ENCODE assay signal across 17 cellular contexts in the genomic region with DNA sequence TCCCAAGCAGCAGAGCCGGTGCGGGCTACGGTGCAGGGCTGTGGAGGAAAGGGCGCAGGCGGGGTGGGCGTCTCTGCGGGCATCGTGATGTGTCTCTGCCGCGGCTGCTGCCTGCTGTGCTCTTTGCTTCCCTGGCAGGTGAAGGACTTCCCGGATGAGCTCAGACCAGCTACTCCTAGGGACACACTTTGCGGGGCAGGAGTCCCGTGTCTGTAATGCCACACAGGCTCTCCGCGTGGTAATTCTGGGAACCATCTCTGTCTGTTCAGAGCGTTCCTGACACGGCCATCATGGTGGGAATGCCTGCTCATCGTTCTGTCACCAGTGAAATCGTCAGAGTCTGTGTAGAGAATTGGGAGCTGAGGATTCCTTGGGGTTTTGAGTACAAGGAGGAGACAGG.
DNase-seq lines count a peak whose midpoint lies in the region; ATAC-seq, FAIRE-seq and TF ChIP-seq lines count a peak whose summit lies in the region.
"Had no signal": no experiment of that assay in that cellular context is flagged by ENCODE, and none has a peak within 500 bp of the region (broad histone marks: within the 10 kb centered on the region; RNA-seq: fewer than 3 reads in every experiment).

No MANE protein-coding gene starts in this region.

- FAIRE-seq in astrocyte (lab: Jason Lieb, UNC), result no peak
- FAIRE-seq: D721Med had no signal

- H3K36me3 ChIP-seq in astrocyte (ENCODE audit: insufficient read depth, low read length) (peaks cover 51% of the 10 kb centered on the region), esophagus squamous epithelium (peaks cover 12 to 95% (median 17%) of the 10 kb centered on the region in 3 donors), prostate gland (peaks cover 0 to 14% of the 10 kb centered on the region in 2 donors)
- H3K36me3 ChIP-seq: breast epithelium had no signal

- H3K36me3 Mint-ChIP-seq in astrocyte (ENCODE audit: low read depth, unreplicated experiment) (peaks cover 49% of the 10 kb centered on the region), type B pancreatic cell (peaks cover 56% of the 10 kb centered on the region)
- H3K36me3 Mint-ChIP-seq: activated naive CD8-positive, alpha-beta T cell treated with anti-CD3 and anti-CD28 coated beads for 36 hours had no signal

- H3K27ac Mint-ChIP-seq in astrocyte (ENCODE audit: unreplicated experiment) (peak overlapping the region; percentile 10), type B pancreatic cell (peak overlapping the region; percentile 58)
- H3K27ac Mint-ChIP-seq: activated naive CD8-positive, alpha-beta T cell treated with anti-CD3 and anti-CD28 coated beads for 36 hours; stimulated activated effector memory CD8-positive, alpha-beta T cell treated with anti-CD3 and anti-CD28 coated beads, Interleukin-12 subunit alpha, Interleukin-12 subunit beta, amount 100 ng/mL, for 72 hours had no signal

- no peaks in the 10 kb centered on the region for H3K27me3 Mint-ChIP-seq in astrocyte (ENCODE audit: low read depth, unreplicated experiment)
- no peaks in the 10 kb centered on the region for H3K27me3 Mint-ChIP-seq in type B pancreatic cell
- H3K27me3 Mint-ChIP-seq: activated naive CD8-positive, alpha-beta T cell treated with anti-CD3 and anti-CD28 coated beads for 36 hours had no signal

- TF ChIP-seq CTCF in astrocyte (IDR thresholded peaks at IDR 0.05; ENCODE audit: insufficient read depth, low read depth, low read length) (no peak), esophagus squamous epithelium (IDR thresholded peaks at IDR 0.05) (no peak), prostate gland (IDR thresholded peaks at IDR 0.05) (no peak), type B pancreatic cell (conservative IDR thresholded peaks at IDR 0.05) (no peak)

- intact Hi-C loops in esophagus squamous epithelium (cut with DNase I), result no loop called here
- intact Hi-C loops in prostate gland (cut with DNase I), result loop anchor here (10.0 kb wide), 1 partner anchor 47 kb away; no protein-coding TSS in a partner anchor

- TF ChIP-seq POLR2A in esophagus squamous epithelium (IDR thresholded peaks at IDR 0.05) (no peak), prostate gland (IDR thresholded peaks at IDR 0.05) (no peak)

- H3K9me3 Mint-ChIP-seq in astrocyte (ENCODE audit: unreplicated experiment) (no peaks in the 10 kb centered on the region), type B pancreatic cell (no peaks in the 10 kb centered on the region)
- H3K9me3 Mint-ChIP-seq: activated naive CD8-positive, alpha-beta T cell treated with anti-CD3 and anti-CD28 coated beads for 36 hours; stimulated activated effector memory CD8-positive, alpha-beta T cell treated with anti-CD3 and anti-CD28 coated beads, Interleukin-12 subunit alpha, Interleukin-12 subunit beta, amount 100 ng/mL, for 72 hours had no signal

- DNase-seq in astrocyte (ENCODE audit: low read depth) (no peak), esophagus squamous epithelium (lab: John Stamatoyannopoulos, UW) (no peak), prostate gland (ENCODE audit: low spot score) (no peak), type B pancreatic cell (ENCODE audit: extremely low spot score, unreplicated experiment) (no peak), NCI-H2171 (lab: John Stamatoyannopoulos, UW) (no peak)
- no peak for DNase-seq in central memory CD4-positive, alpha-beta T cell
- DNase-seq: activated CD4-positive, CD25-positive, alpha-beta regulatory T cell; activated naive CD8-positive, alpha-beta T cell treated with anti-CD3 and anti-CD28 coated beads for 36 hours; activated T-cell treated with anti-CD3 and anti-CD28 coated beads, Interleukin-2, amount 50 U/mL, for 48 hours; HCEC 1CT; NCI-H1105 treated with DMSO at 0.1 percent for 48 hours; PC-9 had no signal

- no peak overlapping the region for H3K4me2 ChIP-seq in astrocyte (ENCODE audit: low read length)
- H3K4me2 ChIP-seq: PC-9 had no signal

- H3K4me1 ChIP-seq in astrocyte (ENCODE audit: insufficient read depth, low read length) (peaks cover 11% of the 10 kb centered on the region), esophagus squamous epithelium (peaks cover 52 to 100% (median 91%) of the 10 kb centered on the region in 3 donors), prostate gland (replicated peaks) (peaks cover 28% of the 10 kb centered on the region)

- H3K27ac ChIP-seq in astrocyte (ENCODE audit: low read depth, low read length) (no peak overlapping the region), esophagus squamous epithelium (peak overlapping the region; percentile 87 to 97 (median 89)), prostate gland (peak overlapping the region; percentile 37 to 83)
- H3K27ac ChIP-seq: breast epithelium, PC-9, SK-N-MC had no signal

- no peak overlapping the region for H3K9ac ChIP-seq in astrocyte (ENCODE audit: low read length)

- WGBS in esophagus squamous epithelium, 2 donors, result 45 to 53% methylated on average over 11 to 14 of the region's 19 CpGs
- 36% methylated on average over 19 of the region's 19 CpGs for WGBS in prostate gland

- H2AFZ ChIP-seq in astrocyte (ENCODE audit: low read depth, low read length), result no peak overlapping the region
- H2AFZ ChIP-seq: PC-9 had no signal

- no peaks in the 10 kb centered on the region for H3K9me3 ChIP-seq in astrocyte (ENCODE audit: insufficient read depth, low read depth, low read length)
- H3K9me3 ChIP-seq in esophagus squamous epithelium, result no peaks in the 10 kb centered on the region
- no peaks in the 10 kb centered on the region for H3K9me3 ChIP-seq in prostate gland
- H3K9me3 ChIP-seq: breast epithelium had no signal

- H3K4me3 Mint-ChIP-seq in astrocyte (ENCODE audit: unreplicated experiment), result no peak overlapping the region
- H3K4me3 Mint-ChIP-seq in type B pancreatic cell, result no peak overlapping the region
- H3K4me3 Mint-ChIP-seq: activated naive CD8-positive, alpha-beta T cell treated with anti-CD3 and anti-CD28 coated beads for 36 hours; stimulated activated effector memory CD8-positive, alpha-beta T cell treated with anti-CD3 and anti-CD28 coated beads, Interleukin-12 subunit alpha, Interleukin-12 subunit beta, amount 100 ng/mL, for 72 hours had no signal

- H3K4me1 Mint-ChIP-seq in astrocyte (ENCODE audit: low read depth, unreplicated experiment), result peaks cover 34% of the 10 kb centered on the region
- H3K4me1 Mint-ChIP-seq in type B pancreatic cell (ENCODE audit: unreplicated experiment), result peaks cover 56% of the 10 kb centered on the region
- H3K4me1 Mint-ChIP-seq: activated naive CD8-positive, alpha-beta T cell treated with anti-CD3 and anti-CD28 coated beads for 36 hours; stimulated activated effector memory CD8-positive, alpha-beta T cell treated with anti-CD3 and anti-CD28 coated beads, Interleukin-12 subunit alpha, Interleukin-12 subunit beta, amount 100 ng/mL, for 72 hours had no signal

- peaks cover 93% of the 10 kb centered on the region for H4K20me1 ChIP-seq in astrocyte (ENCODE audit: insufficient read depth, low read length)

- H3K27me3 ChIP-seq in astrocyte (ENCODE audit: insufficient read depth, low read length), result no peaks in the 10 kb centered on the region
- H3K27me3 ChIP-seq in esophagus squamous epithelium, result no peaks in the 10 kb centered on the region
- no peaks in the 10 kb centered on the region for H3K27me3 ChIP-seq in prostate gland (replicated peaks; ENCODE audit: insufficient read depth)
- H3K27me3 ChIP-seq: breast epithelium had no signal

- ATAC-seq in GM18861 (IDR thresholded peaks at IDR 0.05; ENCODE audit: unreplicated experiment), result no peak
- ATAC-seq: stimulated activated effector memory CD8-positive, alpha-beta T cell treated with anti-CD3 and anti-CD28 coated beads, Interleukin-12 subunit alpha, Interleukin-12 subunit beta, amount 100 ng/mL, for 72 hours had no signal

- peaks cover 85% of the 10 kb centered on the region for H3K79me2 ChIP-seq in astrocyte (ENCODE audit: insufficient read depth, low read length)

- H3K4me3 ChIP-seq in astrocyte (ENCODE audit: insufficient read depth, low read depth, low read length) (no peak overlapping the region), esophagus squamous epithelium (no peak overlapping the region), prostate gland (no peak overlapping the region)
- H3K4me3 ChIP-seq: breast epithelium, PC-9, SK-N-MC had no signal
